8 cellular contexts compared by ENCODE assay signal in the genomic region with DNA sequence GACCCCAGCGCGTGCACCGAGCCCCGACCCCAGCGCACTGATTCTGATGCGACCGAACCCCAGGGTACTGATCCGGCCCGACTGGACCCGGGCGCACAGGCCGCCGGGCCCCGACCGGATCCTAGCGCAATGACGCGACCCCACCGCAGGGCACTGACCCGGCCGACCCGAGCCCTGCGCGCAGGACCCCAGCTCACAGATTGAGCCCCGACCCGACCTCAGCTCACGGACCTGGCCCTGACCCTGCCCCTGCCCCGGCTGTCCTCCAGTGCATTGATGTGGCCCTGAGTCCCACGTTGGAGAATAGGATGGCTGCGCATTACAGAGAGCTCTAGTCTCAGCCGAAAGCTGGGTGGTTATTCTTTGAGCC. TPM values are rescaled to one million over a fixed set of nuclear protein-coding genes. Genes with fewer than 3 reads are reported as not detected.
DNase-seq lines count a peak whose midpoint lies in the region; ATAC-seq and TF ChIP-seq lines count a peak whose summit lies in the region.

No MANE protein-coding gene starts in this region.

- no peak overlapping the region for H3K27ac Mint-ChIP-seq in activated CD4-positive, alpha-beta T cell treated with anti-CD3 and anti-CD28 coated beads for 36 hours

- H3K27me3 Mint-ChIP-seq in activated CD4-positive, alpha-beta T cell treated with anti-CD3 and anti-CD28 coated beads for 36 hours = no peaks in the 10 kb centered on the region

- POLR2A ChIA-PET in activated CD4-positive, alpha-beta T cell treated with anti-CD3 and anti-CD28 coated beads for 36 hours (lab: Charles Lee) = no interaction called here

- DNase-seq in activated CD4-positive, alpha-beta T cell treated with anti-CD3 and anti-CD28 coated beads for 36 hours = peak; percentile 21
- DNase-seq in activated CD4-positive, alpha-beta T cell treated with anti-CD3 and anti-CD28 coated beads, Interleukin-2, amount 50 U/mL, for 1 hour = no peak
- DNase-seq in astrocyte of the cerebellum (ENCODE audit: low read depth) (no peak), NCI-H345 treated with DMSO at 0.1 percent for 48 hours (lab: John Stamatoyannopoulos, UW; ENCODE audit: unreplicated experiment) (no peak), NCI-H1048 (lab: John Stamatoyannopoulos, UW) (no peak)
- no peak for DNase-seq in activated effector memory CD4-positive, alpha-beta T cell treated with Interleukin-2 at 50 U/mL for 16 hours

- intact Hi-C loops in activated CD4-positive, alpha-beta T cell treated with anti-CD3 and anti-CD28 coated beads for 36 hours (cut with DNase I, micrococcal nuclease) = loop anchor here in 1 of 2 experiments (2.0 to 10.0 kb wide), 8 partner anchors 108 to 906 kb away; a partner anchor contains a TSS

- H3K36me3 Mint-ChIP-seq in activated CD4-positive, alpha-beta T cell treated with anti-CD3 and anti-CD28 coated beads for 36 hours (ENCODE audit: low read depth) = peaks cover 64% of the 10 kb centered on the region

- CTCF ChIA-PET in activated CD4-positive, alpha-beta T cell treated with anti-CD3 and anti-CD28 coated beads for 36 hours (lab: Charles Lee) = interaction anchor here (1.0 to 1.2 kb wide), 4 partner anchors 89 to 760 kb away, joined by 3 read pairs; no protein-coding TSS in a partner anchor

- H3K4me3 ChIP-seq in astrocyte of the cerebellum (ENCODE audit: low read depth, low read length) (peak overlapping the region; percentile 95), mononuclear cell (ENCODE audit: low read length) (peak overlapping the region; percentile 73)

- H3K9me3 Mint-ChIP-seq in activated CD4-positive, alpha-beta T cell treated with anti-CD3 and anti-CD28 coated beads for 36 hours (ENCODE audit: low read depth) = no peaks in the 10 kb centered on the region

- no peak for TF ChIP-seq CTCF in astrocyte of the cerebellum (IDR thresholded peaks at IDR 0.05; ENCODE audit: low read depth, low read length, missing control alignments)

- peak overlapping the region; percentile 90 for H3K4me3 Mint-ChIP-seq in activated CD4-positive, alpha-beta T cell treated with anti-CD3 and anti-CD28 coated beads for 36 hours

- H3K27me3 ChIP-seq in mononuclear cell (ENCODE audit: insufficient read depth, low read length) = no peaks in the 10 kb centered on the region

- peaks cover 22% of the 10 kb centered on the region for H3K4me1 ChIP-seq in mononuclear cell (ENCODE audit: insufficient read depth, low read length)

- no peaks in the 10 kb centered on the region for H3K9me3 ChIP-seq in mononuclear cell (ENCODE audit: low read depth, low read length)

- in situ Hi-C loops in astrocyte of the cerebellum (cut with HindIII; ENCODE audit: low sequenced_read_pairs) = no loop called here

- peaks cover 36% of the 10 kb centered on the region for H3K4me1 Mint-ChIP-seq in activated CD4-positive, alpha-beta T cell treated with anti-CD3 and anti-CD28 coated beads for 36 hours

- ATAC-seq in activated CD4-positive, alpha-beta T cell treated with anti-CD3 and anti-CD28 coated beads for 36 hours = peak; percentile 8
- peak; percentile 14 for ATAC-seq in HG03432 (IDR thresholded peaks at IDR 0.05; ENCODE audit: unreplicated experiment)

RNA-seq across cellular contexts. Expression of a gene that starts 0.4 kb away (rescaled TPM):
- 10 to 100 TPM; 34.4 to 34.7 TPM for total RNA-seq in activated CD4-positive, alpha-beta T cell treated with anti-CD3 and anti-CD28 coated beads for 36 hours
- total RNA-seq in mononuclear cell = 0.21 TPM

RNA-seq across cellular contexts. Expression of a gene that starts 0.5 kb away (rescaled TPM):
- 10 to 100 TPM; 46.7 to 49.7 TPM for total RNA-seq in activated CD4-positive, alpha-beta T cell treated with anti-CD3 and anti-CD28 coated beads for 36 hours
- 30.7 TPM for total RNA-seq in mononuclear cell

RNA-seq across cellular contexts. Expression of a gene that starts 42.3 kb away (rescaled TPM):
- total RNA-seq in activated CD4-positive, alpha-beta T cell treated with anti-CD3 and anti-CD28 coated beads for 36 hours = 1 to 10 TPM; 6.4 to 8.5 TPM
- 1.2 TPM for total RNA-seq in mononuclear cell

Comparison
In these comparisons a context has a peak if more than half of its experiments do, and no peak if none do; other contexts are left out.
1. RNA of a gene that starts 0.4 kb away (total RNA-seq): 34.4 to 34.7 TPM in activated CD4-positive, alpha-beta T cell treated with anti-CD3 and anti-CD28 coated beads for 36 hours; 0.21 TPM in mononuclear cell (single experiment); every median in the first group is over 10 times any median in the second.